Comparison of ENCODE assay signal across 1 cellular context in genomic region chr1:21537932-21538630, GRCh38.
TF ChIP-seq lines count a peak whose summit lies in the region.

No MANE protein-coding gene starts in this region.

TF ChIP-seq in SK-N-SH, 30 proteins besides CTCF, POLR2A, EP300 and RAD21 (continued from another document):
- TF ChIP-seq REST (IDR thresholded peaks at IDR 0.05; ENCODE audit: low read depth, low read length) (no peak), TAF1 (IDR thresholded peaks at IDR 0.05; ENCODE audit: borderline replicate concordance, low read depth, low read length) (no peak), NFIC (IDR thresholded peaks at IDR 0.05; ENCODE audit: borderline replicate concordance) (no peak), RFX5 (IDR thresholded peaks at IDR 0.05; ENCODE audit: low read length) (no peak), YY1 (IDR thresholded peaks at IDR 0.05; ENCODE audit: low read depth) (no peak), GATA2 (CRISPR knock-in tag; IDR thresholded peaks at IDR 0.05) (no peak), MXI1 (IDR thresholded peaks at IDR 0.05; ENCODE audit: low read depth, low read length) (no peak), POLR2AphosphoS5 (IDR thresholded peaks at IDR 0.05; ENCODE audit: low read depth, low read length) (no peak), TCF12 (IDR thresholded peaks at IDR 0.05) (no peak)
- TF ChIP-seq, protein P1, sequence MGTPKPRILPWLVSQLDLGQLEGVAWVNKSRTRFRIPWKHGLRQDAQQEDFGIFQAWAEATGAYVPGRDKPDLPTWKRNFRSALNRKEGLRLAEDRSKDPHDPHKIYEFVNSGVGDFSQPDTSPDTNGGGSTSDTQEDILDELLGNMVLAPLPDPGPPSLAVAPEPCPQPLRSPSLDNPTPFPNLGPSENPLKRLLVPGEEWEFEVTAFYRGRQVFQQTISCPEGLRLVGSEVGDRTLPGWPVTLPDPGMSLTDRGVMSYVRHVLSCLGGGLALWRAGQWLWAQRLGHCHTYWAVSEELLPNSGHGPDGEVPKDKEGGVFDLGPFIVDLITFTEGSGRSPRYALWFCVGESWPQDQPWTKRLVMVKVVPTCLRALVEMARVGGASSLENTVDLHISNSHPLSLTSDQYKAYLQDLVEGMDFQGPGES (IDR thresholded peaks at IDR 0.05; ENCODE audit: low read depth, low read length): no peak
